Comparison of ENCODE assay signal across 8 cellular contexts in the genomic region with DNA sequence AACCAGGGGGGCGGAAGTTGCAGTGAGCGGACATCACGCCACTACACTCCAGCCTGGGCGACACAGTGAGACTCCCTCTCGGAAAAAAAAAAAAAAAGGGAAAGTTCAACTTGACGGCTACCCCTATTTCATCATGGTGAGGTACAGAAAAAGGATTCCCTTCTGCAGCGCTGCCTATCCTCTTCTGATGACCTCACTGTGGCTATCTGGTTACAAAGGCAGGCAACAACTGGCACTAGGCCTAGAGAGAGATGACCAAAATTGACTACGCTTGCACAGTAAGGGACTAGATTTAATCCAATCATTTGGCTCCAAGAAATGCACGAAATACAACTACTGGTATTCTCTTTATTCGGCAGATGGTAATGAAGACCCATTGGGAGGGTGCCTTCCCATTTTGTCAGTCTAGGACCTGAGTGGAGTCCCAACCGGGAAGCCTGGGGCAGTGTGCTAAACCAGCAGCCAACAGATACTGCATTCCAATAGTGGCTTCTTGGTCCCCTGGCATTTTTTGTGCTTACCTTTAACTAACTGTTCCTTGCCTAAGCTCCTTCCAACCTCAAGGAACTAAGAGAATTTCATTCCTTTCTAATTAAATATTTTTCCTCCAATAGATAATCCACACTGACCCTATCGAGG. TPM values are rescaled to one million over a fixed set of nuclear protein-coding genes. Genes with fewer than 3 reads are reported as not detected.
DNase-seq lines count a peak whose midpoint lies in the region; TF ChIP-seq lines count a peak whose summit lies in the region.

No MANE protein-coding gene starts in this region.

- H3K27me3 ChIP-seq in DOHH2 (ENCODE audit: control insufficient read depth, low read length), result no peaks in the 10 kb centered on the region

- no peaks in the 10 kb centered on the region for H3K9me2 ChIP-seq in DOHH2 (replicated peaks; ENCODE audit: control insufficient read depth, low read length)

- H4K20me1 ChIP-seq in DOHH2 (ENCODE audit: control insufficient read depth, insufficient read depth, low read depth, low read length), result no peaks in the 10 kb centered on the region

- H3F3A ChIP-seq in DOHH2 (ENCODE audit: control insufficient read depth, insufficient read depth), result peaks cover 19% of the 10 kb centered on the region

- peak overlapping the region; percentile 72 for H3K4me2 ChIP-seq in DOHH2 (ENCODE audit: low read length)

- DNase-seq in NCI-H2196 treated with DMSO at 0.1 percent for 48 hours (lab: John Stamatoyannopoulos, UW; ENCODE audit: unreplicated experiment) (peak; percentile 39), dedifferentiated amniotic fluid mesenchymal stem cell (ENCODE audit: extremely low spot score) (peak; percentile 19), myocyte (ENCODE audit: low read depth) (peak; percentile 89), occipital lobe (lab: John Stamatoyannopoulos, UW) (no peak), NCI-H1048 (lab: John Stamatoyannopoulos, UW) (no peak), A172 (ENCODE audit: low spot score) (no peak)
- no peak for DNase-seq in activated CD4-positive, alpha-beta T cell treated with anti-CD3 and anti-CD28 coated beads, Interleukin-2, amount 50 U/mL, for 48 hours

- peak overlapping the region; percentile 79 for H3K4me3 ChIP-seq in DOHH2 (ENCODE audit: low read length)

- peaks cover 70% of the 10 kb centered on the region for H3K36me3 ChIP-seq in DOHH2 (ENCODE audit: control insufficient read depth, low read length)

- no peak for TF ChIP-seq CTCF in DOHH2 (IDR thresholded peaks at IDR 0.05; ENCODE audit: low read depth, low read length, poor library complexity, severe bottlenecking)

- peaks cover 94% of the 10 kb centered on the region for H3K79me2 ChIP-seq in DOHH2 (ENCODE audit: control insufficient read depth, low read length)

- peak overlapping the region; percentile 51 for H3K27ac ChIP-seq in DOHH2 (ENCODE audit: low read depth, low read length)

- H3K4me1 ChIP-seq in DOHH2 (ENCODE audit: control insufficient read depth, low read length), result peaks cover 88% of the 10 kb centered on the region

- no peaks in the 10 kb centered on the region for H3K9me3 ChIP-seq in DOHH2 (ENCODE audit: control insufficient read depth, insufficient read depth, low read length)

RNA-seq across cellular contexts. Expression of gene ITPKB, which starts 36.6 kb away (rescaled TPM):
- total RNA-seq in myocyte (1.1 and 2.1 TPM in 2 replicates), occipital lobe (3.9 TPM)
- polyA plus RNA-seq in myocyte (2012), result 0.52 TPM
- total RNA-seq in A172 (2014; rRNA removed; shearing (Covaris generic)), result 1.9 and 2.3 TPM in 2 replicates

Comparison
In these comparisons a context has a peak if more than half of its experiments do, and no peak if none do; other contexts are left out.
1. DNase-seq: peak in NCI-H2196 treated with DMSO at 0.1 percent for 48 hours (single experiment), dedifferentiated amniotic fluid mesenchymal stem cell (single experiment) and myocyte (single experiment); none in occipital lobe (single experiment), NCI-H1048 (single experiment), A172 (single experiment) and activated CD4-positive, alpha-beta T cell treated with anti-CD3 and anti-CD28 coated beads, Interleukin-2, amount 50 U/mL, for 48 hours (0 of 2).